Comparison of ENCODE assay signal across 8 cellular contexts in the genomic region with DNA sequence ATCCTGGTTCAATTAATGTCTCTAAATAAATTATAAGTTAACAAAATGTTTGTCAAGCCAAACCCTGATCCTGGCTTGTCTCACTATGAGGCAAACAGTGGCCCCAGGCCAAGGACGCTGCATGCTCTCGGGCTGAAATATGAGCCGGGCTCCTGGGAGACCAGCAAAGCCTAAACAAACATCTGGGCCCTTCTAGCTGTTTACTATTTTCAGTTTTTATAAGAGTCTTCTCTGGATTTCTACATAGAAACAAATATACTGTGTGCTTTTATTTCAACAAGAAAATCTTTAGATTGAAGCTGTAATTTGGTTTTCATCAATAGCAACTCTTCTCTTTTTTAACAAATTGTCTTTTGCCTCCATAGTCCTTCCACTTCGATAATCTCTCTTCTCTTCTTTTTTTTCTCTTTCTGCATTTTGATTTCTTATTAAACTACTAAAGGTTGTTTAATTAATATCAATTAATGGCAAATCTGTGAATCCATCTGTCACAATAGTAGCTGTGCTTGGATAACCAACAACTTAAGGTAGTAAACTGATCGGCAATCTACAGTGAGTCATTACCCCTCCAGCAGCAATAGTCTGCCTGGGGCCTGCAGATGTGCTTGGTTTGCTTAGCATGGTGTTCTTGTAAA.
DNase-seq lines count a peak whose midpoint lies in the region; ATAC-seq, FAIRE-seq and TF ChIP-seq lines count a peak whose summit lies in the region.

No MANE protein-coding gene starts in this region.

- H3K9me3 ChIP-seq in Panc1 (ENCODE audit: control insufficient read depth, insufficient read depth, low read depth, low read length) (no peaks in the 10 kb centered on the region), prostate gland (no peaks in the 10 kb centered on the region)

- peak; percentile 30 for FAIRE-seq in H54 (lab: Jason Lieb, UNC)

- DNase-seq in H54 (ENCODE audit: insufficient read length, low spot score), result peak; percentile 22
- DNase-seq in Panc1 (ENCODE audit: low read depth, low spot score), result peak; percentile 13
- DNase-seq in head of caudate nucleus, result peak in 41 of 42 donors; percentile 16 to 76 (median 57)
- peak; percentile 92 for DNase-seq in prostate gland (ENCODE audit: low spot score)
- DNase-seq in activated naive CD4-positive, alpha-beta T cell (lab: John Stamatoyannopoulos, UW), result no peak
- no peak for DNase-seq in activated T-cell treated with anti-CD3 and anti-CD28 coated beads for 4 hours
- no peak for DNase-seq in cerebellar nuclear complex (lab: John Stamatoyannopoulos, UW)

- H3K36me3 ChIP-seq in Panc1 (ENCODE audit: control insufficient read depth, insufficient read depth, low read length) (no peaks in the 10 kb centered on the region), prostate gland (no peaks in the 10 kb centered on the region)

- WGBS in prostate gland, result 18% methylated on average over 5 of the region's 5 CpGs

- in situ Hi-C loops in Panc1 (cut with HindIII; ENCODE audit: low pct_unique_long_range_greater_than_20kb, low sequenced_read_pairs), result no loop called here

- ATAC-seq in Panc1 (peak; percentile 89), esophagus mucosa (no peak)

- H3K27me3 ChIP-seq in Panc1 (ENCODE audit: control insufficient read depth, insufficient read depth, low read length), result no peaks in the 10 kb centered on the region
- no peaks in the 10 kb centered on the region for H3K27me3 ChIP-seq in prostate gland (replicated peaks; ENCODE audit: insufficient read depth)

- POLR2A ChIA-PET in Panc1 (lab: Charles Lee), result no interaction called here

- TF ChIP-seq POLR2A in H54 (IDR thresholded peaks at IDR 0.05; ENCODE audit: low read depth, low read length) (no peak), prostate gland (IDR thresholded peaks at IDR 0.05) (no peak)

- H3K27ac ChIP-seq in Panc1 (ENCODE audit: low read length) (no peak overlapping the region), prostate gland (peak overlapping the region; percentile 65 to 71)

- no TSS peak for BruUV-seq in Panc1 (replicated peaks; lab: Mats Ljungman, UMichigan)

- no peak overlapping the region for H3K4me3 ChIP-seq in Panc1 (ENCODE audit: low read depth in 2 of 2, low read length in 2 of 2)
- no peak overlapping the region for H3K4me3 ChIP-seq in prostate gland

- CTCF ChIA-PET in Panc1 (lab: Charles Lee), result no interaction called here

- TF ChIP-seq CTCF in Panc1 (IDR thresholded peaks at IDR 0.05) (no peak), prostate gland (IDR thresholded peaks at IDR 0.05) (no peak)

- peaks cover 5% of the 10 kb centered on the region; the same call in 1 of the 2 replicates for H3K4me1 ChIP-seq in Panc1 (ENCODE audit: control insufficient read depth, insufficient read depth, low read length)
- peaks cover 4% of the 10 kb centered on the region for H3K4me1 ChIP-seq in prostate gland (replicated peaks)

- intact Hi-C loops in Panc1 (cut with micrococcal nuclease; ENCODE audit: unreplicated experiment), result no loop called here
- intact Hi-C loops in head of caudate nucleus (cut with DNase I), result no loop called here
- intact Hi-C loops in prostate gland (cut with DNase I), result no loop called here

Comparison
In these comparisons a context has a peak if more than half of its experiments do, and no peak if none do; other contexts are left out.
1. DNase-seq: peak in H54 (single experiment), Panc1 (single experiment), head of caudate nucleus (41 of 42) and prostate gland (single experiment); none in activated naive CD4-positive, alpha-beta T cell (0 of 4), activated T-cell treated with anti-CD3 and anti-CD28 coated beads for 4 hours (single experiment) and cerebellar nuclear complex (0 of 2).